In the genomic region with DNA sequence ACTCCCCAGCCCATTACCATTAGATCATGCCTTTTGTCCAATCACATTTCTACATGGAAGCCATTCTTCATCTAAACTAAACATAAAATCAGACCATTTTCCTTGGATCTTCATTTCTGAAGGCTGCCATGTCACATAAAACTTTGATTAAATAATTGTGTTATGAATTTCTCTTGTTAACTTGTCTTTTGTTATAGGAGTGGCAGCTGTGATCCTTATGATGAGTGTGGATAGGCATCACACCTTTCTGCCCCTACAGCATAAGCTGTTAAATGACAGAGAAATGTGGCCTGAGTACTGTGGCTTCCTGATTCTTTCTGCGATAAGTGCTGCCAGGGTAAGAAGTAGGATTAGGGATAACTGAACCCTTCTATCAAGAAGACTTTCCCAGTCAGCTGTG, we compare ENCODE assay signal across 23 cellular contexts.
"Had no signal": no experiment of that assay in that cellular context is flagged by ENCODE, and none has a peak within 500 bp of the region (broad histone marks: within the 10 kb centered on the region; RNA-seq: fewer than 3 reads in every experiment).

No MANE protein-coding gene starts in this region.

- H3K36me3 ChIP-seq: colonic mucosa, esophagus muscularis mucosa, esophagus squamous epithelium, gastrocnemius medialis, gastroesophageal sphincter, heart left ventricle, heart right ventricle had no signal

- H3K27me3 ChIP-seq: colonic mucosa, esophagus muscularis mucosa, esophagus squamous epithelium, foreskin keratinocyte had no signal

- H3K27me3 Mint-ChIP-seq: dendritic cell treated with granulocyte-macrophage colony-stimulating factor and Interleukin-4, amounts not matched to agents 40 ng/mL and 50 ng/mL, for 4 days had no signal

- H3K4me3 ChIP-seq: colonic mucosa, coronary artery, dorsolateral prefrontal cortex, esophagus muscularis mucosa, esophagus squamous epithelium, gastrocnemius medialis, gastroesophageal sphincter, heart left ventricle, heart right ventricle had no signal

- H3K9me3 ChIP-seq: colonic mucosa, gastrocnemius medialis had no signal

- DNase-seq: colonic mucosa; cortex of kidney; dermis blood vessel endothelial cell; dorsolateral prefrontal cortex; effector CD4-positive, alpha-beta T cell; effector CD8-positive, alpha-beta T cell; effector memory CD4-positive, alpha-beta T cell; effector memory CD8-positive, alpha-beta T cell; erythroblast; esophagus squamous epithelium; foreskin fibroblast; foreskin keratinocyte; foreskin melanocyte; gastrocnemius medialis; glutamatergic neuron; head of caudate nucleus; heart left ventricle; heart right ventricle had no signal

- H3K4me3 Mint-ChIP-seq: dendritic cell treated with granulocyte-macrophage colony-stimulating factor and Interleukin-4, amounts not matched to agents 40 ng/mL and 50 ng/mL, for 4 days; effector memory CD8-positive, alpha-beta T cell had no signal

- H3K27ac ChIP-seq: colonic mucosa, coronary artery, dorsolateral prefrontal cortex, epithelial cell of prostate, esophagus muscularis mucosa, esophagus squamous epithelium, foreskin keratinocyte, gastrocnemius medialis, gastroesophageal sphincter, heart left ventricle, heart right ventricle had no signal

- H3K4me1 ChIP-seq: colonic mucosa, esophagus muscularis mucosa, esophagus squamous epithelium, foreskin keratinocyte, gastrocnemius medialis, gastroesophageal sphincter, heart left ventricle, heart right ventricle had no signal

- H3K27ac Mint-ChIP-seq: dendritic cell treated with granulocyte-macrophage colony-stimulating factor and Interleukin-4, amounts not matched to agents 40 ng/mL and 50 ng/mL, for 4 days; effector memory CD8-positive, alpha-beta T cell had no signal
